Comparison of ENCODE assay signal across 8 cellular contexts in genomic region chr1:1724035-1724864, GRCh38. TPM values are rescaled to one million over a fixed set of nuclear protein-coding genes. Genes with fewer than 3 reads are reported as not detected.
DNase-seq lines count a peak whose midpoint lies in the region; ATAC-seq and TF ChIP-seq lines count a peak whose summit lies in the region.
"Not testable (repeated sequence)": the region's sequence is repeated elsewhere in the genome, so short reads cannot be mapped to it uniquely, and the experiment has no call there.

Gene CDK11A (minus strand): TSS chr1:1724357. CDS start chr1:1722818, 1,539 bp downstream.

- H3K36me3 ChIP-seq in adipocyte (ENCODE audit: control insufficient read depth, insufficient read depth, low read length, severe bottlenecking), result peaks cover 18% of the 10 kb centered on the region
- peaks cover 0 to 39% (median 25%) of the 10 kb centered on the region in 9 donors for H3K36me3 ChIP-seq in heart left ventricle
- H3K36me3 ChIP-seq in upper lobe of left lung, result peaks cover 2 to 17% (median 10%) of the 10 kb centered on the region in 4 donors

- H3K4me3 ChIP-seq in adipocyte (ENCODE audit: low read length) (peak within 1 kb of the TSS; percentile 87), heart left ventricle (peak within 1 kb of the TSS; percentile 56 to 74 (median 66)), upper lobe of left lung (peak within 1 kb of the TSS; percentile 60 to 77 (median 62))

- H3K4me1 ChIP-seq in adipocyte (ENCODE audit: control insufficient read depth, insufficient read depth, low read length), result peaks cover 13% of the 10 kb centered on the region
- peaks cover 0 to 21% (median 2%) of the 10 kb centered on the region in 12 donors for H3K4me1 ChIP-seq in heart left ventricle
- peaks cover 0 to 11% (median 4%) of the 10 kb centered on the region in 4 donors for H3K4me1 ChIP-seq in upper lobe of left lung

- peak; percentile 89 for DNase-seq in NCI-H1436 (lab: John Stamatoyannopoulos, UW)
- peak; percentile 100 for DNase-seq in T follicular helper cell (ENCODE audit: low read depth)
- peak; percentile 99 for DNase-seq in adipocyte (ENCODE audit: low read depth)
- peak; percentile 96 to 99 (median 99) for DNase-seq in heart left ventricle
- peak; percentile 96 to 100 (median 99) for DNase-seq in posterior cingulate gyrus
- peak; percentile 97 to 100 for DNase-seq in upper lobe of left lung

- peak within 1 kb of the TSS; percentile 88 for H3K9ac ChIP-seq in adipocyte (ENCODE audit: low read length)

- TF ChIP-seq EP300 in upper lobe of left lung (IDR thresholded peaks at IDR 0.05), result not testable (repeated sequence)

- ATAC-seq in HG02763 (IDR thresholded peaks at IDR 0.05; ENCODE audit: unreplicated experiment) (peak; percentile 97), heart left ventricle (peak; percentile 96 to 97 (median 97)), upper lobe of left lung (ENCODE audit: low FRiP score in 2 of 2) (peak; percentile 96 to 98)

- H3K27me3 ChIP-seq in adipocyte (replicated peaks; ENCODE audit: control insufficient read depth, insufficient read depth, low read length); heart left ventricle; upper lobe of left lung: not testable (repeated sequence)

- WGBS in heart left ventricle, 4 donors, result 0% methylated on average over 1 to 59 of the region's 78 CpGs
- WGBS in upper lobe of left lung, 2 donors, result 4% methylated on average over 16 of the region's 78 CpGs; no CpG with 5 or more reads in 1 of the 2 donors

- TF ChIP-seq POLR2A in heart left ventricle (IDR thresholded peaks at IDR 0.05) (peak in 1 of 2 donors; percentile 71), upper lobe of left lung (IDR thresholded peaks at IDR 0.05) (peak; percentile 68 to 81 (median 74))

- TF ChIP-seq CTCF in GM12873 (IDR thresholded peaks at IDR 0.05; ENCODE audit: insufficient read depth, low read depth, low read length, missing control alignments) (peak; percentile 34), heart left ventricle (IDR thresholded peaks at IDR 0.05) (peak; percentile 18 to 47 (median 35)), upper lobe of left lung (IDR thresholded peaks at IDR 0.05) (peak; percentile 27 to 77 (median 54))

- H3K9me3 ChIP-seq in adipocyte (ENCODE audit: control insufficient read depth, low read length); heart left ventricle; upper lobe of left lung: not testable (repeated sequence)

- peak within 1 kb of the TSS; percentile 11 to 94 (median 84) for H3K27ac ChIP-seq in heart left ventricle
- H3K27ac ChIP-seq in upper lobe of left lung, result peak within 1 kb of the TSS; percentile 88 to 96 (median 92)

- intact Hi-C loops in heart left ventricle (cut with DNase I), result loop anchor here in 1 of 10 donors (5.0 kb wide), 1 partner anchor 67 kb away; the partner anchor contains the start of gene CDK11B
- intact Hi-C loops in posterior cingulate gyrus (cut with DNase I), result not testable (repeated sequence)

RNA-seq across cellular contexts. Expression of gene CDK11A, which starts in this region (rescaled TPM):
- total RNA-seq in heart left ventricle, result 10 to 100 TPM in 7 of 9 donors, 1 to 10 TPM in 2; 4.2 to 25.5 (median 16.7) TPM
- 10 to 100 TPM; 10.8 to 30.1 TPM for polyA plus RNA-seq in heart left ventricle
- total RNA-seq in upper lobe of left lung, result 100 to 1,000 TPM in 2 of 6 donors, 10 to 100 TPM in 4; 23.9 to 417 (median 54.5) TPM

Comparison
In these comparisons a context has a peak if more than half of its experiments do, and no peak if none do; other contexts are left out.
1. Peak in every context shown above with its lines: DNase-seq, ATAC-seq, H3K4me3 ChIP-seq and H3K27ac ChIP-seq.